ENCODE assay signal across 23 cellular contexts in the genomic region with DNA sequence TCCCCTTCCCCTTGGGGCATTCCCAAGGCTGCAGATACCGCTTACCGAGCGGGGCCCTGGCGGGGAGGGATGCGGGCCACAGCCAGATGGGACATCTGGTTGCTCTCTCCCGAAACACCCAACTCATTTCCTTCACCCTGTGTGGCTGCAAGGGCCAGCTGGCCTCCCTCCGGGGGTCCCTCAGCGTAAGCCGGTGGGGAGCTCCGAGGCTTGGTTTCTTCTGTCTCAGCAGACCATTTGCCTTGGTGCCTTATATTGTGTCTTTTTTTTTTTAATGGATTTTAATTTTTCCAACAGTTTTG.
"Had no signal": no experiment of that assay in that cellular context is flagged by ENCODE, and none has a peak within 500 bp of the region (broad histone marks: within the 10 kb centered on the region; RNA-seq: fewer than 3 reads in every experiment).

No MANE protein-coding gene starts in this region.

- H3K36me3 ChIP-seq: gastrocnemius medialis, ovary, right lobe of liver, suprapubic skin, transverse colon, upper lobe of right lung, uterus had no signal

- DNase-seq: cortex of kidney; effector memory CD8-positive, alpha-beta T cell; foreskin fibroblast; gastrocnemius medialis; hippocampal formation; left cardiac atrium; natural killer cell; occipital lobe; ovary; psoas muscle; right lobe of liver; stimulated activated CD4-positive, alpha-beta T cell treated with anti-CD3 and anti-CD28 coated beads, Interleukin-12 subunit alpha, Interleukin-12 subunit beta, amount 100 ng/mL, for 4 hours; stimulated activated CD4-positive, alpha-beta T cell treated with anti-CD3 and anti-CD28 coated beads, Interleukin-1b, Interleukin-23, amount 100 ng/mL, for 48 hours; stimulated activated CD4-positive, alpha-beta T cell treated with anti-CD3 and anti-CD28 coated beads, Interleukin-4, amount 100 ng/mL, for 1 hour; stimulated activated CD8-positive, alpha-beta memory T cell treated with anti-CD3 and anti-CD28 coated beads, Interleukin-4, amount 100 ng/mL, for 48 hours; stimulated activated naive CD4-positive, alpha-beta T cell; stimulated activated naive CD8-positive, alpha-beta T cell treated with anti-CD3 and anti-CD28 coated beads, Interleukin-15, amount 100 ng/mL, for 72 hours; transverse colon; upper lobe of right lung; uterus had no signal

- ATAC-seq: effector memory CD8-positive, alpha-beta T cell; gastrocnemius medialis; left cardiac atrium; natural killer cell; psoas muscle; stimulated activated naive CD8-positive, alpha-beta T cell treated with anti-CD3 and anti-CD28 coated beads, Interleukin-15, amount 100 ng/mL, for 72 hours; upper lobe of right lung had no signal

- H3K4me2 ChIP-seq: smooth muscle cell had no signal

- H3K4me1 ChIP-seq: gastrocnemius medialis, psoas muscle, right lobe of liver, suprapubic skin, transverse colon, uterus had no signal

- H3K9me3 ChIP-seq: gastrocnemius medialis, ovary, psoas muscle, right lobe of liver, suprapubic skin, transverse colon, upper lobe of right lung, uterus had no signal

- H3K27ac ChIP-seq: gastrocnemius medialis, ovary, psoas muscle, right lobe of liver, suprapubic skin, transverse colon, upper lobe of right lung, uterus had no signal

- H3K27me3 ChIP-seq: gastrocnemius medialis, ovary, right lobe of liver, suprapubic skin, transverse colon, upper lobe of right lung, uterus had no signal

- H3K4me3 ChIP-seq: gastrocnemius medialis, lung, ovary, psoas muscle, right lobe of liver, smooth muscle cell, suprapubic skin, transverse colon, upper lobe of right lung, uterus had no signal
